In the genomic region with DNA sequence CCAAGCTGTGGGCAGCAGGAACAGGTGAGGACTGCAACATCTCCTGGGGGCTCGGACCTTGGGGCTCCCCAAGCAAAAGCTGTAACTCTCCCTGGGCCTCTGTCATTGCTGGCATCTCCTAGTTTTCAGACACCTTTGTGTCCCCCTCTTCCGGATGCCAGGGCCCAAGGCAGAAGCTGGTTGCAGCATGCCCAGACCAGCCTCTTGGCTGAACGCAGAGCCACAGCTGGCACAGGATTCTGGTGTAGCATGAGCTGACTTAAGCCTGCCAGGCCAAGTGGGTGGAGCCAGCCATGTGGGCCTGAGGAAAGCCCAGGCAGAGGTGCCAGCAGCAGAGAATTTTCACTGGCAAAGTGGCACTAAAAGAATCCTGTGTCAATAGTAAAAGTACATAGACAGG, we compare ENCODE assay signal across 19 cellular contexts. TPM values are rescaled to one million over a fixed set of nuclear protein-coding genes. Genes with fewer than 3 reads are reported as not detected.
DNase-seq lines count a peak whose midpoint lies in the region; ATAC-seq, FAIRE-seq and TF ChIP-seq lines count a peak whose summit lies in the region.
"Had no signal": no experiment of that assay in that cellular context is flagged by ENCODE, and none has a peak within 500 bp of the region (broad histone marks: within the 10 kb centered on the region; RNA-seq: fewer than 3 reads in every experiment).

No MANE protein-coding gene starts in this region.

- no peaks in the 10 kb centered on the region for H3K27me3 Mint-ChIP-seq in effector memory CD8-positive, alpha-beta T cell
- H3K27me3 Mint-ChIP-seq: IgD-negative memory B cell had no signal

- peak; percentile 3 for DNase-seq in HPDE6-E6E7 (ENCODE audit: extremely low spot score)
- DNase-seq in NCI-H1105 treated with DMSO at 0.1 percent for 48 hours (lab: John Stamatoyannopoulos, UW): peak; percentile 29
- DNase-seq in breast epithelium (ENCODE audit: low spot score in 2 of 2): peak; percentile 55 to 89
- peak; percentile 71 for DNase-seq in keratinocyte (ENCODE audit: low read depth, low spot score)
- DNase-seq in effector memory CD8-positive, alpha-beta T cell: no peak
- no peak for DNase-seq in activated naive CD4-positive, alpha-beta T cell treated with Interleukin-2 at 50 U/mL for 16 hours
- DNase-seq in NCI-H1417 (lab: John Stamatoyannopoulos, UW): no peak
- DNase-seq in KG1 (lab: John Stamatoyannopoulos, UW): no peak
- DNase-seq: AML-193; CD4-positive, CD25-positive, alpha-beta regulatory T cell; DMS79 treated with DMSO at 0.1 percent for 48 hours; GM23248; NCI-H1694; NCI-H510A had no signal

- H4K20me1 ChIP-seq in keratinocyte (ENCODE audit: control insufficient read depth, extremely low read depth, insufficient read depth, low read length): no peaks in the 10 kb centered on the region

- no peak overlapping the region for H3K27ac Mint-ChIP-seq in effector memory CD8-positive, alpha-beta T cell
- H3K27ac Mint-ChIP-seq: CD4-positive, CD25-positive, alpha-beta regulatory T cell; IgD-negative memory B cell had no signal

- H3K4me1 ChIP-seq in breast epithelium (no peaks in the 10 kb centered on the region), keratinocyte (ENCODE audit: control insufficient read depth, extremely low read depth, insufficient read depth, low read length) (peaks cover 26% of the 10 kb centered on the region)

- H3K27ac ChIP-seq in breast epithelium (peak overlapping the region in 1 of 2 donors; percentile 36), keratinocyte (ENCODE audit: control insufficient read depth, insufficient read depth, low read length) (peak overlapping the region; percentile 13)
- H3K27ac ChIP-seq: GM23248, SJSA1 had no signal

- no peak for TF ChIP-seq CTCF in breast epithelium (IDR thresholded peaks at IDR 0.05)
- no peak for TF ChIP-seq CTCF in keratinocyte (optimal IDR thresholded peaks at IDR 0.05 in 1 of 3, IDR thresholded peaks at IDR 0.05 in 1 of 3, conservative IDR thresholded peaks at IDR 0.05 in 1 of 3; ENCODE audit: extremely low read depth in 1 of 3, insufficient read depth in 2 of 3, low read length in 3 of 3)

- dilution Hi-C loops in keratinocyte (cut with MboI; ENCODE audit: extremely low pct_ligation_motif_present, low sequenced_read_pairs): no loop called here

- peak overlapping the region; percentile 74 for H2AFZ ChIP-seq in keratinocyte (ENCODE audit: control insufficient read depth, low read length)
- H2AFZ ChIP-seq: GM23248 had no signal

- TF ChIP-seq POLR2A in breast epithelium (IDR thresholded peaks at IDR 0.05): no peak

- H3K9me3 Mint-ChIP-seq in effector memory CD8-positive, alpha-beta T cell: peaks cover under 1 to 4% of the 10 kb centered on the region in 2 donors

- no peaks in the 10 kb centered on the region for H3K36me3 ChIP-seq in breast epithelium
- H3K36me3 ChIP-seq in keratinocyte (ENCODE audit: control insufficient read depth in 2 of 2, extremely low read depth in 1 of 2, insufficient read depth in 2 of 2, low read length in 2 of 2): no peaks in the 10 kb centered on the region
- H3K36me3 ChIP-seq: SJSA1 had no signal

- no peaks in the 10 kb centered on the region for H3K79me2 ChIP-seq in keratinocyte (ENCODE audit: control insufficient read depth, insufficient read depth, low read length)

- H3K9me3 ChIP-seq in breast epithelium (no peaks in the 10 kb centered on the region), keratinocyte (ENCODE audit: control insufficient read depth, low read depth, low read length) (no peaks in the 10 kb centered on the region)
- H3K9me3 ChIP-seq: SJSA1 had no signal

- ATAC-seq in effector memory CD8-positive, alpha-beta T cell (replicated peaks): no peak

- no peaks in the 10 kb centered on the region for H3K9me1 ChIP-seq in keratinocyte (ENCODE audit: control insufficient read depth, extremely low read depth, insufficient read depth, low read length)

- intact Hi-C loops in breast epithelium (cut with DNase I; ENCODE audit: low total_unique reads): no loop called here

- no peak overlapping the region for H3K9ac ChIP-seq in keratinocyte (ENCODE audit: control insufficient read depth, extremely low read depth, insufficient read depth, low read length)
- H3K9ac ChIP-seq: GM23248 had no signal

- no peaks in the 10 kb centered on the region for H3K4me1 Mint-ChIP-seq in effector memory CD8-positive, alpha-beta T cell (ENCODE audit: low read depth in 2 of 2)
- H3K4me1 Mint-ChIP-seq: CD4-positive, CD25-positive, alpha-beta regulatory T cell; IgD-negative memory B cell had no signal

- H3K36me3 Mint-ChIP-seq in effector memory CD8-positive, alpha-beta T cell (ENCODE audit: insufficient read depth): no peaks in the 10 kb centered on the region
- H3K36me3 Mint-ChIP-seq: CD4-positive, CD25-positive, alpha-beta regulatory T cell; IgD-negative memory B cell had no signal

- H3K4me3 ChIP-seq in breast epithelium: no peak overlapping the region
- no peak overlapping the region for H3K4me3 ChIP-seq in keratinocyte (ENCODE audit: control insufficient read depth in 2 of 3, extremely low read depth in 1 of 3, insufficient read depth in 2 of 3, low read depth in 1 of 3, low read length in 3 of 3)
- H3K4me3 ChIP-seq: GM23248, SJSA1 had no signal

- no peak overlapping the region for H3K4me3 Mint-ChIP-seq in effector memory CD8-positive, alpha-beta T cell
- H3K4me3 Mint-ChIP-seq: CD4-positive, CD25-positive, alpha-beta regulatory T cell; IgD-negative memory B cell had no signal

- peak; percentile 73 for FAIRE-seq in keratinocyte (lab: Jason Lieb, UNC)
- FAIRE-seq: G401.6, GM12891, RCC 7860 had no signal

- H3K4me2 ChIP-seq in keratinocyte (ENCODE audit: control insufficient read depth, extremely low read depth, insufficient read depth, low read depth, low read length): peak overlapping the region; percentile 70

- H3K27me3 ChIP-seq in breast epithelium (no peaks in the 10 kb centered on the region), keratinocyte (ENCODE audit: control insufficient read depth, extremely low read depth, insufficient read depth, low read length) (no peaks in the 10 kb centered on the region)
- H3K27me3 ChIP-seq: SJSA1 had no signal

RNA-seq across cellular contexts. Expression of gene ZWINT, which starts 43.5 kb away (rescaled TPM):
- 1 to 10 TPM; 1.3 to 5.0 (median 3.0) TPM for total RNA-seq in breast epithelium
- 9.8 to 37.4 TPM (median 31.2 TPM) in 3 replicates for polyA plus RNA-seq in keratinocyte
- polyA plus RNA-seq in keratinocyte (2011; ENCODE audit: low read depth): 2.8 TPM
- polyA plus RNA-seq in keratinocyte (2011; cell fraction: cytosol; rRNA removed): 8.0 and 10.0 TPM in 2 replicates
- 12.1 and 14.3 TPM in 2 replicates for polyA plus RNA-seq in keratinocyte (2011; cell fraction: nucleus; rRNA removed)
- 1.3 and 25.2 TPM in 2 replicates for polyA plus RNA-seq in keratinocyte (2012; ENCODE audit: low replicate concordance)
- polyA minus RNA-seq in keratinocyte: 2.6 to 18.0 TPM (median 7.6 TPM) in 3 replicates
- polyA minus RNA-seq in keratinocyte (2011; cell fraction: cytosol; rRNA and poly(A)+ RNA removed): 10.7 TPM
- 1.8 and 2.4 TPM in 2 replicates for polyA minus RNA-seq in keratinocyte (2011; cell fraction: nucleus; rRNA and poly(A)+ RNA removed)

Comparison
In these comparisons a context has a peak if more than half of its experiments do, and no peak if none do; other contexts are left out.
1. DNase-seq: peak in HPDE6-E6E7 (single experiment), NCI-H1105 treated with DMSO at 0.1 percent for 48 hours (single experiment), breast epithelium (2 of 2) and keratinocyte (single experiment); none in effector memory CD8-positive, alpha-beta T cell (0 of 3), activated naive CD4-positive, alpha-beta T cell treated with Interleukin-2 at 50 U/mL for 16 hours (single experiment), NCI-H1417 (0 of 3) and KG1 (single experiment).